8 cellular contexts compared by ENCODE assay signal in genomic region chr3:53691885-53692284, GRCh38.
"Had no signal": no experiment of that assay in that cellular context is flagged by ENCODE, and none has a peak within 500 bp of the region (broad histone marks: within the 10 kb centered on the region; RNA-seq: fewer than 3 reads in every experiment).

No MANE protein-coding gene starts in this region.

- DNase-seq: GOT3, H9, HCEC 1CT, IMR-90, KG1 had no signal

- H3K9me3 Mint-ChIP-seq: H9 had no signal

- ATAC-seq: K562 had no signal

- H3K4me3 ChIP-seq: K562 had no signal

- H3K27ac Mint-ChIP-seq: H9 had no signal

- FAIRE-seq: H54, K562 had no signal

- H3K4me3 Mint-ChIP-seq: H9 had no signal

- H3K27ac ChIP-seq: HL-60 had no signal
